Comparison of ENCODE assay signal across 20 cellular contexts in genomic region chr6:9543649-9544048, GRCh38.
DNase-seq lines count a peak whose midpoint lies in the region; ATAC-seq and TF ChIP-seq lines count a peak whose summit lies in the region.
"Had no signal": no experiment of that assay in that cellular context is flagged by ENCODE, and none has a peak within 500 bp of the region (broad histone marks: within the 10 kb centered on the region; RNA-seq: fewer than 3 reads in every experiment).

No MANE protein-coding gene starts in this region.

- H3K27me3 Mint-ChIP-seq in H9 (ENCODE audit: low read depth): no peaks in the 10 kb centered on the region
- H3K27me3 Mint-ChIP-seq: IgD-negative memory B cell had no signal

- no peak overlapping the region for H2BK120ac ChIP-seq in H9 (ENCODE audit: low read depth, low read length, poor library complexity, severe bottlenecking)

- H2BK12ac ChIP-seq in H9 (ENCODE audit: insufficient read length, low read depth, low read length): no peak overlapping the region

- H3K9me3 Mint-ChIP-seq in H9: no peaks in the 10 kb centered on the region
- H3K9me3 Mint-ChIP-seq: CD4-positive, alpha-beta T cell; IgD-negative memory B cell had no signal

- no peak overlapping the region for H3K23ac ChIP-seq in H9 (ENCODE audit: insufficient read length, low read depth, low read length)

- no peak overlapping the region for H3K27ac Mint-ChIP-seq in H9
- H3K27ac Mint-ChIP-seq: CD4-positive, alpha-beta T cell; IgD-negative memory B cell had no signal

- H3K18ac ChIP-seq in H9 (ENCODE audit: insufficient read length, low read depth, low read length): no peak overlapping the region

- no peaks in the 10 kb centered on the region for H3K27me3 ChIP-seq in H9 (ENCODE audit: insufficient read depth, low read length)
- H3K27me3 ChIP-seq in heart left ventricle: peaks cover 0 to 3% (median 0%) of the 10 kb centered on the region in 9 donors
- H3K27me3 ChIP-seq: Peyer's patch, SJSA1 had no signal

- no peak overlapping the region for H4K5ac ChIP-seq in H9 (ENCODE audit: insufficient read length, low read depth, low read length)

- no peak overlapping the region for H2BK15ac ChIP-seq in H9 (ENCODE audit: low read depth, low read length)

- H4K8ac ChIP-seq in H9 (replicated peaks; ENCODE audit: insufficient read length, low read depth, low read length): no peak overlapping the region

- H3K4me1 ChIP-seq in H9 (ENCODE audit: insufficient read depth, low read length) (no peaks in the 10 kb centered on the region), heart left ventricle (no peaks in the 10 kb centered on the region)
- H3K4me1 ChIP-seq: HAP-1, Peyer's patch, SJSA1 had no signal

- intact Hi-C loops in heart left ventricle (cut with DNase I): loop anchor here in 4 of 10 donors (5.0 to 10.0 kb wide), 4 partner anchors 881 to 891 kb away; no protein-coding TSS in a partner anchor

- no peaks in the 10 kb centered on the region for H3K79me2 ChIP-seq in H9 (ENCODE audit: insufficient read depth, low read length)

- no peak overlapping the region for H2AFZ ChIP-seq in H9 (ENCODE audit: low read length)

- no peak overlapping the region for H4K91ac ChIP-seq in H9 (ENCODE audit: insufficient read length, low read depth, low read length)

- H2AK5ac ChIP-seq in H9 (ENCODE audit: insufficient read length, low read length): no peak overlapping the region

- H3K9me3 ChIP-seq in H9 (ENCODE audit: control insufficient read depth, low read depth, low read length) (no peaks in the 10 kb centered on the region), heart left ventricle (no peaks in the 10 kb centered on the region)
- H3K9me3 ChIP-seq: A549, HAP-1, Peyer's patch, SJSA1 had no signal

- H3K9ac ChIP-seq in H9 (ENCODE audit: extremely low read depth, insufficient read length, low read length): no peak overlapping the region

- no peak overlapping the region for H3K14ac ChIP-seq in H9 (ENCODE audit: insufficient read depth, low read length)

- H3K4me3 ChIP-seq in epithelial cell of proximal tubule (ENCODE audit: low read depth, low read length): no peak overlapping the region
- no peak overlapping the region for H3K4me3 ChIP-seq in heart left ventricle
- H3K4me3 ChIP-seq: A549, HAP-1, Peyer's patch, SJSA1 had no signal

- H3K23me2 ChIP-seq in H9 (ENCODE audit: insufficient read length, low read depth, low read length, poor library complexity, severe bottlenecking): no peaks in the 10 kb centered on the region

- TF ChIP-seq POLR2A in heart left ventricle (IDR thresholded peaks at IDR 0.05): no peak

- H3K4me1 Mint-ChIP-seq in H9: peaks cover 0 to 3% of the 10 kb centered on the region in 2 experiments; a peak in 1 of 4 replicates
- H3K4me1 Mint-ChIP-seq: IgD-negative memory B cell had no signal

- no peaks in the 10 kb centered on the region for H3K79me1 ChIP-seq in H9 (ENCODE audit: insufficient read depth, low read depth, low read length, poor library complexity, severe bottlenecking)

- no CpG with 5 or more reads among the region's 5 CpGs for WGBS in H9 (ENCODE audit: extremely low coverage, insufficient read length, low lambda C conversion rate)
- 74 to 83% (median 77%) methylated on average over 5 of the region's 5 CpGs for WGBS in heart left ventricle, 4 donors

- no peak overlapping the region for H3T11ph ChIP-seq in H9 (ENCODE audit: low read length)

- no peaks in the 10 kb centered on the region for H3K36me3 Mint-ChIP-seq in H9 (ENCODE audit: insufficient read depth in 1 of 3, low read depth in 3 of 3)
- H3K36me3 Mint-ChIP-seq: IgD-negative memory B cell had no signal

- no peak overlapping the region for H3K4ac ChIP-seq in H9 (ENCODE audit: low read depth, low read length)

- TF ChIP-seq CTCF in H9 (conservative IDR thresholded peaks at IDR 0.05): peak; percentile 24; the same call in 1 of the 3 replicates
- peak; percentile 18 for TF ChIP-seq CTCF in epithelial cell of proximal tubule (conservative IDR thresholded peaks at IDR 0.05; ENCODE audit: low read depth, low read length)
- no peak for TF ChIP-seq CTCF in heart left ventricle (IDR thresholded peaks at IDR 0.05)

- H3K36me3 ChIP-seq in heart left ventricle: no peaks in the 10 kb centered on the region
- H3K36me3 ChIP-seq: HAP-1, Peyer's patch, SJSA1 had no signal

- no peak overlapping the region for H2BK5ac ChIP-seq in H9 (ENCODE audit: insufficient read length, low read length)

- no peak overlapping the region for H2BK20ac ChIP-seq in H9 (ENCODE audit: low read depth, low read length, poor library complexity, severe bottlenecking)

- H4K20me1 ChIP-seq in H9 (ENCODE audit: control insufficient read depth, insufficient read depth, insufficient read length): no peaks in the 10 kb centered on the region

- H3K4me2 ChIP-seq in H9 (ENCODE audit: insufficient read depth, insufficient read length, low read length): no peak overlapping the region
- H3K4me2 ChIP-seq: A549 had no signal

- peak; percentile 23 for DNase-seq in A172 (ENCODE audit: low spot score)
- peak; percentile 45 for DNase-seq in H9
- peak; percentile 24 for DNase-seq in RKO (ENCODE audit: low spot score)
- DNase-seq in epithelial cell of proximal tubule (ENCODE audit: low read depth): no peak
- no peak for DNase-seq in stimulated activated CD4-positive, alpha-beta T cell treated with anti-CD3 and anti-CD28 coated beads, Interleukin-4, amount 100 ng/mL, for 4 hours
- no peak for DNase-seq in heart left ventricle
- DNase-seq in SIG-M5 (lab: John Stamatoyannopoulos, UW): no peak
- DNase-seq: CD4-positive, alpha-beta T cell; COR-L47; DMS79; NCI-H1694 treated with DMSO at 0.1 percent for 48 hours; NCI-H2081 treated with DMSO at 0.1 percent for 48 hours; NCI-H2171 treated with DMSO at 0.1 percent for 48 hours; NCI-H774; Peyer's patch had no signal

- no peak overlapping the region for H3K27ac ChIP-seq in H9 (ENCODE audit: insufficient read length, low read depth, low read length)
- H3K27ac ChIP-seq in heart left ventricle: no peak overlapping the region
- H3K27ac ChIP-seq: A549, Peyer's patch, SJSA1 had no signal

- H3K4me3 Mint-ChIP-seq in H9: no peak overlapping the region
- H3K4me3 Mint-ChIP-seq: CD4-positive, alpha-beta T cell; IgD-negative memory B cell had no signal

- no peak overlapping the region for H3K56ac ChIP-seq in H9 (ENCODE audit: insufficient read length, low read depth, low read length)

- no peak for ATAC-seq in heart left ventricle
- no peak for ATAC-seq in HG03108 (IDR thresholded peaks at IDR 0.05; ENCODE audit: unreplicated experiment)
- ATAC-seq: A549 had no signal

Comparison
In these comparisons a context has a peak if more than half of its experiments do, and no peak if none do; other contexts are left out.
1. DNase-seq: peak in A172 (single experiment), H9 (single experiment) and RKO (single experiment); none in epithelial cell of proximal tubule (single experiment), stimulated activated CD4-positive, alpha-beta T cell treated with anti-CD3 and anti-CD28 coated beads, Interleukin-4, amount 100 ng/mL, for 4 hours (0 of 2), heart left ventricle (0 of 5) and SIG-M5 (single experiment).
2. CTCF ChIP-seq: peak in H9 (single experiment) and epithelial cell of proximal tubule (single experiment); none in heart left ventricle (0 of 12).